In the genomic region with DNA sequence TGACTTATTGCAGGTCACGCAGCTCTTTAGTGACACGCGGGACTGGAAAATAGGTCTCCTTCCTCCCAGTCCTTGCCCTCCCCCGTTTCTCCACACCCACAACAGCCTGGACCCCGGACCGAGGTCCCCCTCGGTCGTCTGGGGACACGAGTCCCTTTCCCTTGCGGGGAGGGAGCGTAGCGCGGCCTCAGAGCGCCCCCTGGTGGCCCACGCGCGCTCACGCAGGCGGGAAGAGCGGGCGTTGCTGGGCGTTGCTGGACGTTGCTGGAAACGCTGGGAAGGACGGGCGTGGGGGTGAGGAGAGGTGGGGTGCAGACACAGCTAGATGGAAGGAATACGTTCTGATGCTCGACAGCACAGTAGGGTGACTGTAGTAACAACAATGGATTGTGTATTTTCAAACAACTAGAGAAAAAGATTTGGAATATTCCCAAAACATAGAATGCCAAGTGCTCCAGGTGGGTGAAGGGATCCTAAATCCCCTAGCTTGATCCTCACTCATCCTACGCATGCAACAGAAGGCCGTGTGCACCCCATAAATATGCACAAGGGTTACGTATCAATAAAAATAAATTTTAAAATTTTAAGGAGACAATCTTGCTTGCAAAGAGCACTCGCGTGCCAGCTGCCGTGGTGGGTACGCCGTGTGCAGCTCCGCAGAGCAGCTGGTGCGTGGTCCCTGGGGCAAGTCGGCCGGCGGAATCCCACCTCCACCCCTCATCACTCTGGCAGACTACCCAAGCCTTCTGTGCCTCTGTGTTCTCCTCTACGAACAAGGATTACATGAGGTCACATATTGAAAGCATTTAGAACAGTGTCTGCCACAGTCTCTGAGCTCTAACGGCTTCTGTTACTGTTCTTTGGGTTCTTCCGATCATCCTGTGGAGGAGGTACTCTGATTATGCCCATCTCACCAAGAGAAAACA, we compare ENCODE assay signal across 8 cellular contexts.
DNase-seq lines count a peak whose midpoint lies in the region; ATAC-seq and TF ChIP-seq lines count a peak whose summit lies in the region.

No MANE protein-coding gene starts in this region.

- no peak overlapping the region for H3K27ac ChIP-seq in effector memory CD4-positive, alpha-beta T cell (ENCODE audit: insufficient read depth, low read length, poor library complexity, severe bottlenecking)

- peak; percentile 75 for DNase-seq in BE2C
- DNase-seq in NCI-H524 (lab: John Stamatoyannopoulos, UW), result peak; percentile 10 to 55
- DNase-seq in activated CD4-positive, alpha-beta memory T cell treated with anti-CD3 and anti-CD28 coated beads, Interleukin-2, amount 10 ng/mL, durations not matched to agents 7 days and 5 days, result peak; percentile 72
- DNase-seq in effector memory CD4-positive, alpha-beta T cell, result peak; percentile 41 to 53 (median 46)
- peak; percentile 61 for DNase-seq in midbrain (lab: John Stamatoyannopoulos, UW)
- DNase-seq in stimulated activated CD8-positive, alpha-beta memory T cell treated with anti-CD3 and anti-CD28 coated beads, Interleukin-4, amount 100 ng/mL, for 1 hour (ENCODE audit: low read depth in 2 of 2, low spot score in 1 of 2), result peak; percentile 34 to 41

- H3K4me1 ChIP-seq in BE2C, result no peaks in the 10 kb centered on the region
- H3K4me1 ChIP-seq in effector memory CD4-positive, alpha-beta T cell (ENCODE audit: control insufficient read depth, insufficient read depth, low read length, poor library complexity, severe bottlenecking), result peaks cover 8% of the 10 kb centered on the region

- no peaks in the 10 kb centered on the region for H3K9me3 Mint-ChIP-seq in activated CD4-positive, alpha-beta memory T cell treated with anti-CD3 and anti-CD28 coated beads, Interleukin-2, amount 10 ng/mL, durations not matched to agents 7 days and 5 days

- peaks cover 19% of the 10 kb centered on the region for H3K4me1 Mint-ChIP-seq in activated CD4-positive, alpha-beta memory T cell treated with anti-CD3 and anti-CD28 coated beads, Interleukin-2, amount 10 ng/mL, durations not matched to agents 7 days and 5 days

- H3K9me3 ChIP-seq in BE2C, result no peaks in the 10 kb centered on the region
- no peaks in the 10 kb centered on the region for H3K9me3 ChIP-seq in effector memory CD4-positive, alpha-beta T cell (ENCODE audit: control insufficient read depth, low read length)

- peak; percentile 50 for ATAC-seq in GM21576 (IDR thresholded peaks at IDR 0.05; ENCODE audit: unreplicated experiment)
- ATAC-seq in GM21737 (IDR thresholded peaks at IDR 0.05; ENCODE audit: unreplicated experiment), result no peak

- no peaks in the 10 kb centered on the region for H3K36me3 Mint-ChIP-seq in activated CD4-positive, alpha-beta memory T cell treated with anti-CD3 and anti-CD28 coated beads, Interleukin-2, amount 10 ng/mL, durations not matched to agents 7 days and 5 days (ENCODE audit: low read depth)

- CTCF ChIA-PET in activated CD4-positive, alpha-beta memory T cell treated with anti-CD3 and anti-CD28 coated beads, Interleukin-2, amount 10 ng/mL, durations not matched to agents 7 days and 5 days (lab: Charles Lee), result interaction anchor here (0.7 to 3.3 kb wide), 14 partner anchors 9 to 145 kb away, joined by 3 to 49 read pairs (median 4); no protein-coding TSS in a partner anchor

- TF ChIP-seq CTCF in BE2C (IDR thresholded peaks at IDR 0.05; ENCODE audit: low read depth, low read length), result peak; percentile 96

- H3K4me3 ChIP-seq in BE2C (ENCODE audit: low read depth, low read length), result peak overlapping the region; percentile 22; the same call in 1 of the 2 replicates
- H3K4me3 ChIP-seq in effector memory CD4-positive, alpha-beta T cell (ENCODE audit: insufficient read depth, low read depth, low read length, poor library complexity, severe bottlenecking), result no peak overlapping the region

- no peak overlapping the region for H3K4me3 Mint-ChIP-seq in activated CD4-positive, alpha-beta memory T cell treated with anti-CD3 and anti-CD28 coated beads, Interleukin-2, amount 10 ng/mL, durations not matched to agents 7 days and 5 days

- peaks cover 5% of the 10 kb centered on the region for H3K27me3 ChIP-seq in BE2C
- H3K27me3 ChIP-seq in effector memory CD4-positive, alpha-beta T cell (replicated peaks; ENCODE audit: control insufficient read depth, insufficient read depth, low read length, poor library complexity, severe bottlenecking), result no peaks in the 10 kb centered on the region

- peaks cover 15% of the 10 kb centered on the region for H3K27me3 Mint-ChIP-seq in activated CD4-positive, alpha-beta memory T cell treated with anti-CD3 and anti-CD28 coated beads, Interleukin-2, amount 10 ng/mL, durations not matched to agents 7 days and 5 days

- no peak overlapping the region for H3K27ac Mint-ChIP-seq in activated CD4-positive, alpha-beta memory T cell treated with anti-CD3 and anti-CD28 coated beads, Interleukin-2, amount 10 ng/mL, durations not matched to agents 7 days and 5 days

- no peaks in the 10 kb centered on the region for H3K36me3 ChIP-seq in BE2C
- H3K36me3 ChIP-seq in effector memory CD4-positive, alpha-beta T cell (ENCODE audit: control insufficient read depth, insufficient read depth, low read length), result no peaks in the 10 kb centered on the region

- POLR2A ChIA-PET in activated CD4-positive, alpha-beta memory T cell treated with anti-CD3 and anti-CD28 coated beads, Interleukin-2, amount 10 ng/mL, durations not matched to agents 7 days and 5 days (lab: Charles Lee), result no interaction called here
